12 cellular contexts compared by ENCODE assay signal in genomic region chr7:138186951-138187351, GRCh38.
DNase-seq lines count a peak whose midpoint lies in the region; ATAC-seq and TF ChIP-seq lines count a peak whose summit lies in the region.
"Had no signal": no experiment of that assay in that cellular context is flagged by ENCODE, and none has a peak within 500 bp of the region (broad histone marks: within the 10 kb centered on the region; RNA-seq: fewer than 3 reads in every experiment).

No MANE protein-coding gene starts in this region.

- H3K4me2 ChIP-seq in GM23248 (ENCODE audit: unreplicated experiment) (no peak overlapping the region), PC-9 (no peak overlapping the region), osteoblast (ENCODE audit: insufficient read depth, low read length) (peak overlapping the region; percentile 59)

- H3K27ac Mint-ChIP-seq in Caco-2 (ENCODE audit: unreplicated experiment) = no peak overlapping the region
- no peak overlapping the region for H3K27ac Mint-ChIP-seq in CD8-positive, alpha-beta T cell
- H3K27ac Mint-ChIP-seq: activated naive CD8-positive, alpha-beta T cell treated with anti-CD3 and anti-CD28 coated beads, Interleukin-2, amount 10 ng/mL, durations not matched to agents 7 days and 5 days had no signal

- no peaks in the 10 kb centered on the region for H3K79me2 ChIP-seq in GM23248 (ENCODE audit: insufficient read depth)
- no peaks in the 10 kb centered on the region for H3K79me2 ChIP-seq in PC-9 (ENCODE audit: low read depth)
- no peaks in the 10 kb centered on the region for H3K79me2 ChIP-seq in osteoblast (ENCODE audit: insufficient read depth, low read length)

- H3K9me2 ChIP-seq in GM23248 (ENCODE audit: insufficient read depth) (no peaks in the 10 kb centered on the region), PC-9 (ENCODE audit: insufficient read depth) (no peaks in the 10 kb centered on the region)

- peaks cover 2% of the 10 kb centered on the region for H3K36me3 Mint-ChIP-seq in Caco-2 (ENCODE audit: insufficient read depth, unreplicated experiment)
- no peaks in the 10 kb centered on the region for H3K36me3 Mint-ChIP-seq in CD8-positive, alpha-beta T cell

- TF ChIP-seq CTCF in PC-9 (conservative IDR thresholded peaks at IDR 0.05) (no peak), epithelial cell of esophagus (IDR thresholded peaks at IDR 0.05; ENCODE audit: insufficient read depth, low read depth, low read length, missing control alignments) (no peak), osteoblast (IDR thresholded peaks at IDR 0.05; ENCODE audit: extremely low read depth, low read depth, low read length) (no peak), Caco-2 (IDR thresholded peaks at IDR 0.05; ENCODE audit: insufficient read depth in 1 of 2, low read depth in 1 of 2, low read length in 1 of 2, severe bottlenecking in 1 of 2, unreplicated experiment in 1 of 2) (no peak)
- TF ChIP-seq CTCF in CD8-positive, alpha-beta T cell (IDR thresholded peaks at IDR 0.05) = no peak

- no peaks in the 10 kb centered on the region for H3K27me3 ChIP-seq in GM23248 (replicated peaks; ENCODE audit: insufficient read depth)
- H3K27me3 ChIP-seq in PC-9 (ENCODE audit: insufficient read depth, low read depth) = no peaks in the 10 kb centered on the region
- H3K27me3 ChIP-seq in osteoblast (ENCODE audit: insufficient read depth, low read length) = no peaks in the 10 kb centered on the region
- no peaks in the 10 kb centered on the region for H3K27me3 ChIP-seq in Caco-2 (replicated peaks; ENCODE audit: control insufficient read depth, insufficient read depth, low read length)
- no peaks in the 10 kb centered on the region for H3K27me3 ChIP-seq in CD8-positive, alpha-beta T cell (ENCODE audit: insufficient read depth, low read length)
- H3K27me3 ChIP-seq: spleen had no signal

- H3F3A ChIP-seq in GM23248 (ENCODE audit: insufficient read depth) (no peaks in the 10 kb centered on the region), PC-9 (ENCODE audit: insufficient read depth, low read depth) (no peaks in the 10 kb centered on the region)

- DNase-seq in GM23248 = peak; percentile 35
- DNase-seq in PC-9 = peak; percentile 21 to 47
- peak; percentile 51 for DNase-seq in epithelial cell of esophagus (ENCODE audit: low read depth)
- DNase-seq in osteoblast (ENCODE audit: insufficient read length, low spot score, missing footprints) = peak; percentile 94
- no peak for DNase-seq in Caco-2
- no peak for DNase-seq in CD8-positive, alpha-beta T cell
- DNase-seq in activated CD4-positive, alpha-beta T cell treated with anti-CD3 and anti-CD28 coated beads, Interleukin-2, amount 50 U/mL, for 1 hour = no peak
- DNase-seq: activated CD4-positive, alpha-beta T cell treated with anti-CD3 and anti-CD28 coated beads for 48 hours; activated naive CD8-positive, alpha-beta T cell treated with anti-CD3 and anti-CD28 coated beads, Interleukin-2, amount 10 ng/mL, durations not matched to agents 7 days and 5 days; midbrain; spleen had no signal

- CTCF ChIA-PET in PC-9 (lab: Charles Lee) = no interaction called here
- CTCF ChIA-PET in Caco-2 (lab: Charles Lee) = no interaction called here
- CTCF ChIA-PET in CD8-positive, alpha-beta T cell (lab: Charles Lee) = no interaction called here

- H3K9me3 ChIP-seq in GM23248 (ENCODE audit: low read depth) = no peaks in the 10 kb centered on the region
- peaks cover 16% of the 10 kb centered on the region for H3K9me3 ChIP-seq in PC-9 (ENCODE audit: insufficient read depth, low read depth)
- H3K9me3 ChIP-seq in osteoblast (ENCODE audit: low read depth, low read length) = peaks cover 2% of the 10 kb centered on the region
- H3K9me3 ChIP-seq in Caco-2 = peaks cover 15% of the 10 kb centered on the region; the same call in 1 of the 2 replicates
- H3K9me3 ChIP-seq in CD8-positive, alpha-beta T cell (ENCODE audit: low read length) = no peaks in the 10 kb centered on the region

- POLR2A ChIA-PET in PC-9 (lab: Charles Lee; ENCODE audit: unreplicated experiment) (no interaction called here), Caco-2 (lab: Charles Lee) (no interaction called here)
- POLR2A ChIA-PET in CD8-positive, alpha-beta T cell (lab: Charles Lee) = no interaction called here

- H3K4me3 ChIP-seq in GM23248 (no peak overlapping the region), PC-9 (no peak overlapping the region), epithelial cell of esophagus (ENCODE audit: low read length) (no peak overlapping the region), osteoblast (ENCODE audit: insufficient read depth, low read length) (no peak overlapping the region), Caco-2 (ENCODE audit: low read depth, low read length) (no peak overlapping the region)
- no peak overlapping the region for H3K4me3 ChIP-seq in CD8-positive, alpha-beta T cell (ENCODE audit: low read depth, low read length)
- H3K4me3 ChIP-seq: spleen had no signal

- intact Hi-C loops in PC-9 (cut with micrococcal nuclease; ENCODE audit: unreplicated experiment) (no loop called here), Caco-2 (cut with micrococcal nuclease; ENCODE audit: unreplicated experiment) (no loop called here)
- intact Hi-C loops in CD8-positive, alpha-beta T cell (cut with DNase I, micrococcal nuclease) = no loop called here

- in situ Hi-C loops in GM23248 (cut with MboI) = no loop called here

- H3K4me3 Mint-ChIP-seq in Caco-2 (ENCODE audit: unreplicated experiment) = no peak overlapping the region
- no peak overlapping the region for H3K4me3 Mint-ChIP-seq in CD8-positive, alpha-beta T cell
- H3K4me3 Mint-ChIP-seq: activated naive CD8-positive, alpha-beta T cell treated with anti-CD3 and anti-CD28 coated beads, Interleukin-2, amount 10 ng/mL, durations not matched to agents 7 days and 5 days had no signal

- no peaks in the 10 kb centered on the region for H3K4me1 Mint-ChIP-seq in Caco-2 (ENCODE audit: low read depth, unreplicated experiment)
- H3K4me1 Mint-ChIP-seq in CD8-positive, alpha-beta T cell (ENCODE audit: low read depth) = no peaks in the 10 kb centered on the region
- H3K4me1 Mint-ChIP-seq: activated naive CD8-positive, alpha-beta T cell treated with anti-CD3 and anti-CD28 coated beads, Interleukin-2, amount 10 ng/mL, durations not matched to agents 7 days and 5 days had no signal

- WGBS in GM23248 (ENCODE audit: low coverage in 1 of 2, low lambda C conversion rate in 2 of 2, missing lambda C conversion rate in 2 of 2), 2 experiments = 28% methylated on average over 6 of the region's 6 CpGs

- H3K27me3 Mint-ChIP-seq in Caco-2 (ENCODE audit: insufficient read depth, unreplicated experiment) = no peaks in the 10 kb centered on the region
- peaks cover 4% of the 10 kb centered on the region for H3K27me3 Mint-ChIP-seq in CD8-positive, alpha-beta T cell (ENCODE audit: low read depth)
- H3K27me3 Mint-ChIP-seq: activated naive CD8-positive, alpha-beta T cell treated with anti-CD3 and anti-CD28 coated beads, Interleukin-2, amount 10 ng/mL, durations not matched to agents 7 days and 5 days had no signal

- H3K9ac ChIP-seq in GM23248 = no peak overlapping the region

- no TSS peak for BruUV-seq in PC-9 (replicated peaks; lab: Mats Ljungman, UMichigan)
- no TSS peak for BruUV-seq in Caco-2 (replicated peaks; lab: Mats Ljungman, UMichigan)

- H3K4me1 ChIP-seq in GM23248 (ENCODE audit: insufficient read depth) (no peaks in the 10 kb centered on the region), PC-9 (replicated peaks; ENCODE audit: insufficient read depth) (no peaks in the 10 kb centered on the region), osteoblast (ENCODE audit: insufficient read depth, low read length) (peaks cover 5% of the 10 kb centered on the region), Caco-2 (no peaks in the 10 kb centered on the region)
- H3K4me1 ChIP-seq in CD8-positive, alpha-beta T cell (ENCODE audit: insufficient read depth, low read length) = no peaks in the 10 kb centered on the region
- H3K4me1 ChIP-seq: spleen had no signal

- H3K36me3 ChIP-seq in GM23248 (ENCODE audit: low read depth) (no peaks in the 10 kb centered on the region), PC-9 (ENCODE audit: low read depth) (no peaks in the 10 kb centered on the region), osteoblast (ENCODE audit: insufficient read depth, low read length) (no peaks in the 10 kb centered on the region), Caco-2 (ENCODE audit: control insufficient read depth, insufficient read depth, low read length) (no peaks in the 10 kb centered on the region)
- no peaks in the 10 kb centered on the region for H3K36me3 ChIP-seq in CD8-positive, alpha-beta T cell (ENCODE audit: insufficient read depth, low read length)
- H3K36me3 ChIP-seq: spleen had no signal

- no peak for ATAC-seq in HG03196 (IDR thresholded peaks at IDR 0.05; ENCODE audit: unreplicated experiment)
- no peak for ATAC-seq in CD8-positive, alpha-beta T cell

- H4K20me1 ChIP-seq in GM23248 (ENCODE audit: insufficient read depth) (no peaks in the 10 kb centered on the region), PC-9 (ENCODE audit: insufficient read depth) (no peaks in the 10 kb centered on the region), osteoblast (ENCODE audit: insufficient read depth, low read length) (no peaks in the 10 kb centered on the region)

- peaks cover 58% of the 10 kb centered on the region for H3K9me3 Mint-ChIP-seq in Caco-2 (ENCODE audit: unreplicated experiment)
- H3K9me3 Mint-ChIP-seq in CD8-positive, alpha-beta T cell = peaks cover 17% of the 10 kb centered on the region

- no peak overlapping the region for H3K27ac ChIP-seq in GM23248
- no peak overlapping the region for H3K27ac ChIP-seq in PC-9
- peak overlapping the region; percentile 55 for H3K27ac ChIP-seq in osteoblast (ENCODE audit: low read depth, low read length)
- no peak overlapping the region for H3K27ac ChIP-seq in CD8-positive, alpha-beta T cell (ENCODE audit: low read depth, low read length)
- H3K27ac ChIP-seq: spleen had no signal

- H2AFZ ChIP-seq in GM23248 = no peak overlapping the region
- no peak overlapping the region for H2AFZ ChIP-seq in PC-9
- H2AFZ ChIP-seq in osteoblast (ENCODE audit: low read length) = no peak overlapping the region

Comparison
In these comparisons a context has a peak if more than half of its experiments do, and no peak if none do; other contexts are left out.
1. DNase-seq: peak in GM23248 (single experiment), PC-9 (2 of 2), epithelial cell of esophagus (single experiment) and osteoblast (single experiment); none in Caco-2 (0 of 2), CD8-positive, alpha-beta T cell (0 of 7) and activated CD4-positive, alpha-beta T cell treated with anti-CD3 and anti-CD28 coated beads, Interleukin-2, amount 50 U/mL, for 1 hour (single experiment).